32 cellular contexts compared by ENCODE assay signal in genomic region chr13:90498816-90499215, GRCh38.
"Had no signal": no experiment of that assay in that cellular context is flagged by ENCODE, and none has a peak within 500 bp of the region (broad histone marks: within the 10 kb centered on the region; RNA-seq: fewer than 3 reads in every experiment).

No MANE protein-coding gene starts in this region.

- H3K4me3 ChIP-seq: adrenal gland, body of pancreas, esophagus muscularis mucosa had no signal

- H3K9me3 Mint-ChIP-seq: activated naive CD4-positive, alpha-beta T cell treated with anti-CD3 and anti-CD28 coated beads, Interleukin-2, amount 50 U/mL, for 24 hours; activated naive CD8-positive, alpha-beta T cell treated with anti-CD3 and anti-CD28 coated beads for 36 hours; activated naive CD8-positive, alpha-beta T cell treated with anti-CD3 and anti-CD28 coated beads, Interleukin-2, amount 50 U/mL, for 24 hours had no signal

- FAIRE-seq: colon, frontal cortex had no signal

- H3K4me3 Mint-ChIP-seq: activated CD8-positive, alpha-beta memory T cell treated with anti-CD3 and anti-CD28 coated beads, Interleukin-2, amount 10 ng/mL, durations not matched to agents 7 days and 5 days; activated CD8-positive, alpha-beta T cell treated with anti-CD3 and anti-CD28 coated beads for 36 hours; activated naive CD4-positive, alpha-beta T cell treated with anti-CD3 and anti-CD28 coated beads for 36 hours; activated naive CD4-positive, alpha-beta T cell treated with anti-CD3 and anti-CD28 coated beads, Interleukin-2, amount 50 U/mL, for 24 hours; activated naive CD8-positive, alpha-beta T cell treated with anti-CD3 and anti-CD28 coated beads for 36 hours; activated naive CD8-positive, alpha-beta T cell treated with anti-CD3 and anti-CD28 coated beads, Interleukin-2, amount 50 U/mL, for 24 hours; activated T-helper 1 cell treated with anti-CD3 and anti-CD28 coated beads, Interleukin-12 subunit alpha, Interleukin-12 subunit beta, Interleukin-2, Interleukin-4 antibody, amounts not matched to agents 30 ng/mL and 10 ng/mL and 1 ng/mL, durations not matched to agents 14 hours and 24 hours and 36 hours; effector memory CD8-positive, alpha-beta T cell; T-helper 17 cell had no signal

- H3K9me3 ChIP-seq: adrenal gland, body of pancreas, esophagus muscularis mucosa had no signal

- H3K4me1 Mint-ChIP-seq: activated CD8-positive, alpha-beta memory T cell treated with anti-CD3 and anti-CD28 coated beads, Interleukin-2, amount 10 ng/mL, durations not matched to agents 7 days and 5 days; activated naive CD4-positive, alpha-beta T cell treated with anti-CD3 and anti-CD28 coated beads, Interleukin-2, amount 50 U/mL, for 24 hours; activated naive CD8-positive, alpha-beta T cell treated with anti-CD3 and anti-CD28 coated beads for 36 hours; activated naive CD8-positive, alpha-beta T cell treated with anti-CD3 and anti-CD28 coated beads, Interleukin-2, amount 50 U/mL, for 24 hours; T-helper 17 cell had no signal

- DNase-seq: activated CD4-positive, alpha-beta T cell treated with anti-CD3 and anti-CD28 coated beads for 48 hours; activated CD4-positive, alpha-beta T cell treated with anti-CD3 and anti-CD28 coated beads, Interleukin-2, amount 50 U/mL, for 1 hour; activated CD4-positive, alpha-beta T cell treated with anti-CD3 and anti-CD28 coated beads, Interleukin-2, amount 50 U/mL, for 48 hours; activated CD8-positive, alpha-beta memory T cell treated with anti-CD3 and anti-CD28 coated beads, Interleukin-2, amount 10 ng/mL, durations not matched to agents 7 days and 5 days; activated CD8-positive, alpha-beta memory T cell treated with anti-CD3 and anti-CD28 coated beads, Interleukin-2, amount 50 U/mL, for 4 hours; activated CD8-positive, alpha-beta T cell treated with anti-CD3 and anti-CD28 coated beads for 36 hours; activated effector memory CD4-positive, alpha-beta T cell treated with anti-CD3 and anti-CD28 coated beads, Interleukin-2, amount 50 U/mL, for 16 hours; activated naive CD4-positive, alpha-beta T cell treated with anti-CD3 and anti-CD28 coated beads for 36 hours; activated naive CD8-positive, alpha-beta T cell treated with anti-CD3 and anti-CD28 coated beads for 36 hours; activated naive CD8-positive, alpha-beta T cell treated with anti-CD3 and anti-CD28 coated beads, Interleukin-2, amount 50 U/mL, for 24 hours; activated T-cell treated with anti-CD3 and anti-CD28 coated beads, Interleukin-2, amount 50 U/mL, for 1 hour; activated T-cell treated with anti-CD3 and anti-CD28 coated beads, Interleukin-2, amount 50 U/mL, for 48 hours; adrenal gland; amygdala; aorta; body of pancreas; caudate nucleus; cortex of kidney; dermis blood vessel endothelial cell; effector CD4-positive, alpha-beta T cell; effector memory CD8-positive, alpha-beta T cell; erythroblast; foreskin fibroblast; head of caudate nucleus; T-helper 1 cell; T-helper 17 cell had no signal

- H3K27ac ChIP-seq: adrenal gland, body of pancreas, esophagus muscularis mucosa had no signal

- H3K36me3 ChIP-seq: adrenal gland, esophagus muscularis mucosa had no signal

- H3K27me3 ChIP-seq: adrenal gland, body of pancreas, esophagus muscularis mucosa had no signal

- H3K27me3 Mint-ChIP-seq: activated CD8-positive, alpha-beta memory T cell treated with anti-CD3 and anti-CD28 coated beads, Interleukin-2, amount 10 ng/mL, durations not matched to agents 7 days and 5 days; activated CD8-positive, alpha-beta T cell treated with anti-CD3 and anti-CD28 coated beads for 36 hours; activated naive CD4-positive, alpha-beta T cell treated with anti-CD3 and anti-CD28 coated beads, Interleukin-2, amount 50 U/mL, for 24 hours; activated naive CD8-positive, alpha-beta T cell treated with anti-CD3 and anti-CD28 coated beads for 36 hours; activated naive CD8-positive, alpha-beta T cell treated with anti-CD3 and anti-CD28 coated beads, Interleukin-2, amount 50 U/mL, for 24 hours; effector memory CD8-positive, alpha-beta T cell; T-helper 17 cell had no signal

- ATAC-seq: activated CD8-positive, alpha-beta memory T cell treated with anti-CD3 and anti-CD28 coated beads, Interleukin-2, amount 10 ng/mL, durations not matched to agents 7 days and 5 days; activated CD8-positive, alpha-beta T cell treated with anti-CD3 and anti-CD28 coated beads for 36 hours; activated naive CD8-positive, alpha-beta T cell treated with anti-CD3 and anti-CD28 coated beads, Interleukin-2, amount 50 U/mL, for 24 hours; body of pancreas; effector memory CD8-positive, alpha-beta T cell; T-helper 17 cell had no signal

- H3K27ac Mint-ChIP-seq: activated CD8-positive, alpha-beta memory T cell treated with anti-CD3 and anti-CD28 coated beads, Interleukin-2, amount 10 ng/mL, durations not matched to agents 7 days and 5 days; activated CD8-positive, alpha-beta T cell treated with anti-CD3 and anti-CD28 coated beads for 36 hours; activated naive CD4-positive, alpha-beta T cell treated with anti-CD3 and anti-CD28 coated beads for 36 hours; activated naive CD4-positive, alpha-beta T cell treated with anti-CD3 and anti-CD28 coated beads, Interleukin-2, amount 50 U/mL, for 24 hours; activated naive CD8-positive, alpha-beta T cell treated with anti-CD3 and anti-CD28 coated beads for 36 hours; activated naive CD8-positive, alpha-beta T cell treated with anti-CD3 and anti-CD28 coated beads, Interleukin-2, amount 50 U/mL, for 24 hours; activated T-helper 1 cell treated with anti-CD3 and anti-CD28 coated beads, Interleukin-12 subunit alpha, Interleukin-12 subunit beta, Interleukin-2, Interleukin-4 antibody, amounts not matched to agents 30 ng/mL and 10 ng/mL and 1 ng/mL, durations not matched to agents 14 hours and 24 hours and 36 hours; activated T-helper 2 cell treated with anti-CD3 and anti-CD28 coated beads, Interferon-gamma antibody, Interleukin-2, Interleukin-4, amounts not matched to agents 10 μg/mL and 5 μg/mL and 100 μg/mL, durations not matched to agents 14 hours and 24 hours and 36 hours; effector memory CD8-positive, alpha-beta T cell; T-helper 17 cell had no signal

- H3K36me3 Mint-ChIP-seq: activated CD8-positive, alpha-beta memory T cell treated with anti-CD3 and anti-CD28 coated beads, Interleukin-2, amount 10 ng/mL, durations not matched to agents 7 days and 5 days; activated naive CD4-positive, alpha-beta T cell treated with anti-CD3 and anti-CD28 coated beads, Interleukin-2, amount 50 U/mL, for 24 hours; activated naive CD8-positive, alpha-beta T cell treated with anti-CD3 and anti-CD28 coated beads for 36 hours had no signal
